Comparison of ENCODE assay signal across 5 cellular contexts in genomic region chr2:52608030-52608429, GRCh38.
"Had no signal": no experiment of that assay in that cellular context is flagged by ENCODE, and none has a peak within 500 bp of the region (broad histone marks: within the 10 kb centered on the region; RNA-seq: fewer than 3 reads in every experiment).

No MANE protein-coding gene starts in this region.

- H3K4me3 Mint-ChIP-seq: IgD-negative memory B cell had no signal

- H3K27ac ChIP-seq: HL-60 had no signal

- H3K4me1 Mint-ChIP-seq: IgD-negative memory B cell had no signal

- DNase-seq: IMR-90 had no signal

- ATAC-seq: HepG2, K562 had no signal

- H3K27me3 Mint-ChIP-seq: IgD-negative memory B cell had no signal

- H3K36me3 Mint-ChIP-seq: IgD-negative memory B cell had no signal

- H3K27ac Mint-ChIP-seq: IgD-negative memory B cell had no signal

- H3K4me3 ChIP-seq: K562 had no signal
